ENCODE assay signal across 8 cellular contexts in genomic region chr9:129412814-129413536, GRCh38.
DNase-seq lines count a peak whose midpoint lies in the region; ATAC-seq and TF ChIP-seq lines count a peak whose summit lies in the region.

No MANE protein-coding gene starts in this region.

- H3K9ac ChIP-seq in fibroblast of lung (ENCODE audit: insufficient read depth, low read length) (peak overlapping the region; percentile 73), stomach smooth muscle (ENCODE audit: low read length in 2 of 2) (peak overlapping the region; percentile 67 to 85)

- H3K9me3 ChIP-seq in fibroblast of lung (ENCODE audit: control insufficient read depth, insufficient read depth, low read depth, low read length): no peaks in the 10 kb centered on the region
- no peaks in the 10 kb centered on the region for H3K9me3 ChIP-seq in stomach smooth muscle (ENCODE audit: control insufficient read depth in 2 of 2, low read length in 2 of 2)

- H3K79me2 ChIP-seq in fibroblast of lung (ENCODE audit: control insufficient read depth, insufficient read depth, low read length): no peaks in the 10 kb centered on the region

- H3K4me3 ChIP-seq in fibroblast of lung (replicated peaks in 1 of 4; ENCODE audit: control extremely low read depth in 1 of 4, insufficient read depth in 1 of 4, low read depth in 3 of 4, low read length in 4 of 4) (peak overlapping the region in 2 of 4 experiments; percentile 20 to 41), stomach smooth muscle (ENCODE audit: low read length in 2 of 2) (peak overlapping the region; percentile 49 to 78)

- H3K4me1 ChIP-seq in fibroblast of lung (ENCODE audit: control insufficient read depth, extremely low read depth, insufficient read depth, low read length): peaks cover 17% of the 10 kb centered on the region
- peaks cover 41% of the 10 kb centered on the region for H3K4me1 ChIP-seq in stomach smooth muscle (ENCODE audit: control insufficient read depth, insufficient read depth, low read length)

- H2AFZ ChIP-seq in fibroblast of lung (ENCODE audit: low read length): peak overlapping the region; percentile 2

- H3K36me3 ChIP-seq in fibroblast of lung (ENCODE audit: control insufficient read depth, insufficient read depth, low read length) (no peaks in the 10 kb centered on the region), stomach smooth muscle (ENCODE audit: control insufficient read depth in 2 of 2, insufficient read depth in 2 of 2, low read length in 2 of 2) (no peaks in the 10 kb centered on the region)

- DNase-seq in NCI-H345 (lab: John Stamatoyannopoulos, UW): peak; percentile 57
- DNase-seq in NCI-H345 treated with DMSO at 0.1 percent for 48 hours (lab: John Stamatoyannopoulos, UW; ENCODE audit: unreplicated experiment): no peak
- peak; percentile 56 for DNase-seq in NCI-H460 (ENCODE audit: extremely low read depth, low read depth)
- DNase-seq in activated T-cell treated with anti-CD3 and anti-CD28 coated beads for 48 hours (ENCODE audit: low read depth): peak; percentile 48
- DNase-seq in fibroblast of lung (ENCODE audit: low read depth in 2 of 2): peak; percentile 78 to 81
- DNase-seq in myocyte (ENCODE audit: low read depth): peak; percentile 80

- H3K27ac ChIP-seq in fibroblast of lung (ENCODE audit: insufficient read depth, low read length) (peak overlapping the region; percentile 98), stomach smooth muscle (ENCODE audit: low read length) (peak overlapping the region; percentile 98)

- ATAC-seq in HG02870 (IDR thresholded peaks at IDR 0.05; ENCODE audit: unreplicated experiment): peak; percentile 13

- peak overlapping the region; percentile 32 for H3K4me2 ChIP-seq in fibroblast of lung (ENCODE audit: extremely low read depth, insufficient read depth, low read length)

- H3K27me3 ChIP-seq in fibroblast of lung (ENCODE audit: control insufficient read depth, insufficient read depth, low read length) (no peaks in the 10 kb centered on the region), stomach smooth muscle (ENCODE audit: control insufficient read depth in 1 of 2, insufficient read depth in 2 of 2, low read length in 2 of 2) (no peaks in the 10 kb centered on the region)

- TF ChIP-seq CTCF in fibroblast of lung (conservative IDR thresholded peaks at IDR 0.05 in 1 of 2, IDR thresholded peaks at IDR 0.05 in 1 of 2; ENCODE audit: low read depth in 1 of 2, low read length in 2 of 2): no peak

- no peaks in the 10 kb centered on the region for H4K20me1 ChIP-seq in fibroblast of lung (ENCODE audit: control insufficient read depth, extremely low read depth, insufficient read depth, low read length)
